Comparison of ENCODE assay signal across 1 cellular context in the genomic region with DNA sequence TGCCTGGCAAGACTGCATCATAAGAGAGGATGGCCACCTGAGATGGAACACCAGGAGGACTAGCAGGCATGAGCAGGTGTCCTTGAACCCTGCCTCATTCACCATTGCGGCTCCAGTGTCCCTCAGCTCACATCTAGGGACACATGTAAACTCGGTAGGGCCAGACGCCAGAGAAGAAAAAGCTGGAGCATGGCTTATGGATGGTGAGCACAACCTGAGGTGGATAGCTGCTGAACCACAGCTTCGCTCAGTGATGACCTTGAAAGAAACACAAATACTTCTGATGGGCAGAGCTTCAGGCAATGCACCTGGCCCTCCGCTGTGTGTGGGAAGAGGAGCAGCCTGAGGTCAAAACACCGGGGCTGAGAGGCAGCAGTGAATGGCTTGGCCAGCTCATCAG.
TF ChIP-seq lines count a peak whose summit lies in the region.

No MANE protein-coding gene starts in this region.

TF ChIP-seq in H1, 55 proteins besides CTCF, POLR2A, EP300 and RAD21 (continued from another document):
- no peak for TF ChIP-seq NANOG (IDR thresholded peaks at IDR 0.05; ENCODE audit: insufficient read depth, low read depth, low read length, poor library complexity, severe bottlenecking)
- no peak for TF ChIP-seq SP1 (IDR thresholded peaks at IDR 0.05; ENCODE audit: low read depth, low read length)
- no peak for TF ChIP-seq EZH2 (IDR thresholded peaks at IDR 0.05; ENCODE audit: low read depth, low read length, severe bottlenecking)
TF ChIP-seq in H1: peak in this region for 0.
